Comparison of ENCODE assay signal across 16 cellular contexts in the genomic region with DNA sequence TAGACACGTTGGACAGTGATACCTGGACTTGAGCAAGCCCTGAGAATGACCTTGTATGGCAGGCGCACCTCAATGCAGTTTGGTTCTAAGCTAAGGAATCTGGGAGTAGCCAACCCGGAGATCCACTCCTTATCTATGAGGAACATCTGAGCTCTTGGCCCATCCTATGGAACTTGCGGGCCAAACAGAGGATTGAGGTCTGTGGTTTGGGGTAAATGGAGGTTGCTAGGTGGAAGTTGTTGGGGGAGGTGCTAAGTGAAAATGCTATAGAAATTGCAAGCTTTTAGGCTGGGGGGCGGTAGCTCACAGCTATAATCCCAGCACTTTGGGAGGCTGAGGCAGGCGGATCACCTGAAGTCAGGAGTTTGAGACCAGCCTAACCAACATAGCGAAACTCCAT. TPM values are rescaled to one million over a fixed set of nuclear protein-coding genes. Genes with fewer than 3 reads are reported as not detected.
DNase-seq lines count a peak whose midpoint lies in the region; ATAC-seq and TF ChIP-seq lines count a peak whose summit lies in the region.
"Had no signal": no experiment of that assay in that cellular context is flagged by ENCODE, and none has a peak within 500 bp of the region (broad histone marks: within the 10 kb centered on the region; RNA-seq: fewer than 3 reads in every experiment).

No MANE protein-coding gene starts in this region.

- DNase-seq in GDM1 (lab: John Stamatoyannopoulos, UW) (peak; percentile 40), SKM-1 (lab: John Stamatoyannopoulos, UW; ENCODE audit: unreplicated experiment) (peak; percentile 22), immature natural killer cell (no peak), HuH-7 (ENCODE audit: low spot score) (no peak)
- DNase-seq in activated naive CD4-positive, alpha-beta T cell treated with anti-CD3 and anti-CD28 coated beads, Interleukin-2, amount 50 U/mL, for 16 hours = no peak
- DNase-seq: activated CD4-positive, alpha-beta T cell treated with anti-CD3 and anti-CD28 coated beads for 1 hour; activated naive CD8-positive, alpha-beta T cell treated with anti-CD3 and anti-CD28 coated beads for 36 hours; endodermal cell; left colon; naive thymus-derived CD8-positive, alpha-beta T cell; NCI-H146; stimulated activated CD4-positive, alpha-beta T cell treated with anti-CD3 and anti-CD28 coated beads, Interleukin-1b, Interleukin-23, amount 100 ng/mL, for 48 hours; stimulated activated naive CD4-positive, alpha-beta T cell treated with Interleukin-2 at 50 U/mL for 16 hours had no signal

- peaks cover 4 to 20% (median 8%) of the 10 kb centered on the region in 3 donors for H3K27me3 Mint-ChIP-seq in immature natural killer cell (ENCODE audit: low read depth in 3 of 3)
- H3K27me3 Mint-ChIP-seq: activated naive CD8-positive, alpha-beta T cell treated with anti-CD3 and anti-CD28 coated beads for 36 hours; brain; naive thymus-derived CD8-positive, alpha-beta T cell had no signal

- no peaks in the 10 kb centered on the region for H3K9me3 Mint-ChIP-seq in immature natural killer cell
- H3K9me3 Mint-ChIP-seq: activated naive CD8-positive, alpha-beta T cell treated with anti-CD3 and anti-CD28 coated beads for 36 hours; naive thymus-derived CD8-positive, alpha-beta T cell had no signal

- no peak for ATAC-seq in GM18867 (IDR thresholded peaks at IDR 0.05; ENCODE audit: unreplicated experiment)
- ATAC-seq: naive thymus-derived CD8-positive, alpha-beta T cell had no signal

- peak overlapping the region in 2 of 6 donors; percentile 1 to 57 for H3K27ac Mint-ChIP-seq in immature natural killer cell
- H3K27ac Mint-ChIP-seq: activated naive CD8-positive, alpha-beta T cell treated with anti-CD3 and anti-CD28 coated beads for 36 hours; endodermal cell had no signal

- peak overlapping the region; percentile 6; the same call in 1 of the 2 replicates for H3K27ac ChIP-seq in C4-2B

- H3K4me3 Mint-ChIP-seq in immature natural killer cell = peak overlapping the region; percentile 44 to 74 (median 71)
- H3K4me3 Mint-ChIP-seq: activated naive CD8-positive, alpha-beta T cell treated with anti-CD3 and anti-CD28 coated beads for 36 hours; brain; endodermal cell had no signal

- H3K36me3 Mint-ChIP-seq in immature natural killer cell = peaks cover 0 to 6% (median 0%) of the 10 kb centered on the region in 3 donors
- H3K36me3 Mint-ChIP-seq: activated naive CD8-positive, alpha-beta T cell treated with anti-CD3 and anti-CD28 coated beads for 36 hours; naive thymus-derived CD8-positive, alpha-beta T cell had no signal

- peaks cover 23 to 24% of the 10 kb centered on the region in 2 donors for H3K4me1 Mint-ChIP-seq in immature natural killer cell

- no peak for TF ChIP-seq CTCF in C4-2B (conservative IDR thresholded peaks at IDR 0.05)

RNA-seq across cellular contexts. Expression of a gene that starts 8.9 kb away (rescaled TPM):
- 1 to 10 TPM; 1.8 to 9.2 (median 4.1) TPM for polyA plus RNA-seq in immature natural killer cell

RNA-seq across cellular contexts. Expression of a gene that starts 45.2 kb away (rescaled TPM):
- 1 to 10 TPM; 3.4 to 8.4 (median 4.5) TPM for polyA plus RNA-seq in immature natural killer cell

Comparison
In these comparisons a context has a peak if more than half of its experiments do, and no peak if none do; other contexts are left out.
1. DNase-seq: peak in GDM1 (single experiment) and SKM-1 (single experiment); none in immature natural killer cell (0 of 3), HuH-7 (single experiment) and activated naive CD4-positive, alpha-beta T cell treated with anti-CD3 and anti-CD28 coated beads, Interleukin-2, amount 50 U/mL, for 16 hours (single experiment).